Comparison of ENCODE assay signal across 9 cellular contexts in genomic region chr16:73047221-73047535, GRCh38. TPM values are rescaled to one million over a fixed set of nuclear protein-coding genes. Genes with fewer than 3 reads are reported as not detected.
DNase-seq lines count a peak whose midpoint lies in the region; ATAC-seq and TF ChIP-seq lines count a peak whose summit lies in the region.
"Had no signal": no experiment of that assay in that cellular context is flagged by ENCODE, and none has a peak within 500 bp of the region (broad histone marks: within the 10 kb centered on the region; RNA-seq: fewer than 3 reads in every experiment).

No MANE protein-coding gene starts in this region.

- in situ Hi-C loops in astrocyte of the spinal cord (cut with HindIII; ENCODE audit: low sequenced_read_pairs), result no loop called here

- H3K27ac ChIP-seq in cardiac muscle cell, result peak overlapping the region; percentile 93
- peak overlapping the region in 1 of 2 donors; percentile 92 for H3K27ac ChIP-seq in lung (ENCODE audit: low read depth in 1 of 2, low read length in 1 of 2)
- peak overlapping the region; percentile 91 for H3K27ac ChIP-seq in upper lobe of right lung

- intact Hi-C loops in Right ventricle myocardium superior (cut with DNase I), result no loop called here
- intact Hi-C loops in upper lobe of right lung (cut with DNase I), result no loop called here

- WGBS in lung, 2 donors, result 51 to 66% methylated on average over 6 of the region's 6 CpGs

- H3K4me3 ChIP-seq in cardiac muscle cell (peak overlapping the region; percentile 91), astrocyte of the spinal cord (ENCODE audit: low read depth, low read length) (peak overlapping the region; percentile 63), lung (peak overlapping the region; percentile 72), upper lobe of right lung (peak overlapping the region; percentile 71)

- H3K36me3 ChIP-seq in cardiac muscle cell (no peaks in the 10 kb centered on the region), lung (ENCODE audit: control insufficient read depth in 2 of 2, insufficient read depth in 2 of 2, low read length in 2 of 2) (no peaks in the 10 kb centered on the region), upper lobe of right lung (no peaks in the 10 kb centered on the region)

- TF ChIP-seq CTCF in cardiac muscle cell (IDR thresholded peaks at IDR 0.05; ENCODE audit: low read depth, low read length), result no peak
- no peak for TF ChIP-seq CTCF in astrocyte of the spinal cord (IDR thresholded peaks at IDR 0.05; ENCODE audit: low read depth, low read length)
- TF ChIP-seq CTCF in lung (IDR thresholded peaks at IDR 0.05; ENCODE audit: control extremely low read depth, extremely low read depth), result no peak
- TF ChIP-seq CTCF in upper lobe of right lung (IDR thresholded peaks at IDR 0.05), result no peak

- H3K4me1 ChIP-seq in cardiac muscle cell (ENCODE audit: low read depth) (peaks cover 68% of the 10 kb centered on the region), lung (ENCODE audit: control insufficient read depth in 2 of 2, insufficient read depth in 2 of 2, low read length in 2 of 2) (peaks cover 5 to 7% of the 10 kb centered on the region in 2 donors), upper lobe of right lung (peaks cover 45% of the 10 kb centered on the region)

- H3K9me3 ChIP-seq in cardiac muscle cell (ENCODE audit: low read depth) (no peaks in the 10 kb centered on the region), lung (ENCODE audit: control insufficient read depth in 2 of 2, insufficient read depth in 1 of 2, low read length in 1 of 2) (no peaks in the 10 kb centered on the region), upper lobe of right lung (no peaks in the 10 kb centered on the region)

- peaks cover 17% of the 10 kb centered on the region for H3K27me3 ChIP-seq in cardiac muscle cell
- no peaks in the 10 kb centered on the region for H3K27me3 ChIP-seq in lung (ENCODE audit: control insufficient read depth, insufficient read depth)
- H3K27me3 ChIP-seq in upper lobe of right lung, result no peaks in the 10 kb centered on the region

- DNase-seq in cardiac muscle cell (ENCODE audit: low read depth in 1 of 2, low spot score in 1 of 2) (peak in 1 of 2 donors; percentile 64), Right ventricle myocardium superior (no peak), astrocyte of the spinal cord (ENCODE audit: low read depth, low spot score) (no peak), lung (ENCODE audit: low spot score) (no peak), upper lobe of right lung (no peak), middle frontal gyrus (ENCODE audit: extremely low spot score, low spot score) (no peak), NCI-H526 treated with DMSO at 0.1 percent for 48 hours (lab: John Stamatoyannopoulos, UW) (no peak)
- DNase-seq: dermis blood vessel endothelial cell had no signal

- ATAC-seq in Right ventricle myocardium superior (ENCODE audit: poor library complexity), result no peak
- no peak for ATAC-seq in lung (ENCODE audit: insufficient read depth, low FRiP score)
- no peak for ATAC-seq in upper lobe of right lung
- ATAC-seq in HG03520 (IDR thresholded peaks at IDR 0.05; ENCODE audit: unreplicated experiment), result no peak

RNA-seq across cellular contexts. Expression of gene ZFHX3, which starts 0.8 kb away (rescaled TPM):
- total RNA-seq in cardiac muscle cell, result 6.6 and 12.2 TPM in 2 replicates
- polyA plus RNA-seq in cardiac muscle cell, result 6.7 and 8.4 TPM in 2 replicates
- 8.3 TPM for total RNA-seq in Right ventricle myocardium superior
- total RNA-seq in lung, result 10 to 100 TPM; 25.0 to 32.7 TPM
- polyA plus RNA-seq in lung, result 1 to 10 TPM; 2.6 to 4.4 TPM
- total RNA-seq in upper lobe of right lung, result 29.0 TPM
